In the genomic region with DNA sequence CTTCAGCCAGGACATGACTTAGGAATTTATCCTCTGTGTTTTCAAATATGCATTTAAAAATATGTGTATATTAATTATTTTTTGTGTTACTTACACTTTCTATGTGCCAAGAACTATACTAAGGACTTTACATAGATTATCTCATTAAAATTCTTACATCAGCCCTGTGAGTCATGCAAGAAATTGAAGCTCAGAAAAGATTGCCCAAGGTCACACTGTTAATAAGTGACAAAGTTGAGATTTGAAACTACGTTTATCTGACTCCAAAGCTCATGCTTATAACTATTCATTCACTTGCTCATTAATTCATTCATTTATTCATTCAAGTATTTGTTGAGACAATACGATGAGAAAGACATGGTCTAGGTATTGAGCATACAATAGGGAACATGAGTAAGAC, we compare ENCODE assay signal across 30 cellular contexts.
"Had no signal": no experiment of that assay in that cellular context is flagged by ENCODE, and none has a peak within 500 bp of the region (broad histone marks: within the 10 kb centered on the region; RNA-seq: fewer than 3 reads in every experiment).

No MANE protein-coding gene starts in this region.

- H3K27ac Mint-ChIP-seq: activated CD4-positive, alpha-beta memory T cell treated with anti-CD3 and anti-CD28 coated beads, Interleukin-2, amount 10 ng/mL, durations not matched to agents 7 days and 5 days; activated CD4-positive, alpha-beta T cell treated with anti-CD3 and anti-CD28 coated beads, Interleukin-2, amount 10 ng/mL, durations not matched to agents 7 days and 5 days; activated naive CD8-positive, alpha-beta T cell; activated T-helper 17 cell treated with anti-CD3 and anti-CD28 coated beads, Interleukin-2, amount 50 U/mL, for 72 hours; brain; dendritic cell treated with granulocyte-macrophage colony-stimulating factor and Interleukin-4, amounts not matched to agents 40 ng/mL and 50 ng/mL, for 4 days; endodermal cell had no signal

- H3K27me3 Mint-ChIP-seq: brain had no signal

- H3K36me3 Mint-ChIP-seq: activated naive CD8-positive, alpha-beta T cell; brain had no signal

- H3K36me3 ChIP-seq: breast epithelium, cardiac muscle cell, esophagus squamous epithelium, gastroesophageal sphincter had no signal

- H3K9me3 Mint-ChIP-seq: activated CD4-positive, alpha-beta memory T cell treated with anti-CD3 and anti-CD28 coated beads, Interleukin-2, amount 10 ng/mL, durations not matched to agents 7 days and 5 days; activated CD4-positive, alpha-beta T cell treated with anti-CD3 and anti-CD28 coated beads, Interleukin-2, amount 10 ng/mL, durations not matched to agents 7 days and 5 days; activated T-cell treated with anti-CD3 and anti-CD28 coated beads, Interleukin-2, amount 50 U/mL, for 4 hours; activated T-helper 17 cell treated with anti-CD3 and anti-CD28 coated beads, Interleukin-2, amount 50 U/mL, for 72 hours; dendritic cell treated with granulocyte-macrophage colony-stimulating factor and Interleukin-4, amounts not matched to agents 40 ng/mL and 50 ng/mL, for 4 days; endodermal cell had no signal

- H3K4me1 ChIP-seq: breast epithelium, esophagus squamous epithelium, gastroesophageal sphincter had no signal

- H3K4me1 Mint-ChIP-seq: activated CD4-positive, alpha-beta memory T cell treated with anti-CD3 and anti-CD28 coated beads, Interleukin-2, amount 10 ng/mL, durations not matched to agents 7 days and 5 days; activated CD4-positive, alpha-beta T cell treated with anti-CD3 and anti-CD28 coated beads, Interleukin-2, amount 10 ng/mL, durations not matched to agents 7 days and 5 days; activated T-helper 17 cell treated with anti-CD3 and anti-CD28 coated beads, Interleukin-2, amount 50 U/mL, for 72 hours; endodermal cell had no signal

- ATAC-seq: activated T-cell treated with anti-CD3 and anti-CD28 coated beads, Interleukin-2, amount 50 U/mL, for 4 hours; activated T-helper 17 cell treated with anti-CD3 and anti-CD28 coated beads, Interleukin-2, amount 50 U/mL, for 72 hours; gastroesophageal sphincter had no signal

- DNase-seq: activated CD4-positive, alpha-beta memory T cell treated with anti-CD3 and anti-CD28 coated beads, Interleukin-2, amount 10 ng/mL, durations not matched to agents 7 days and 5 days; activated CD4-positive, alpha-beta T cell treated with anti-CD3 and anti-CD28 coated beads for 1 hour; activated CD4-positive, alpha-beta T cell treated with anti-CD3 and anti-CD28 coated beads for 4 hours; activated CD4-positive, alpha-beta T cell treated with anti-CD3 and anti-CD28 coated beads, Interleukin-2, amount 10 ng/mL, durations not matched to agents 7 days and 5 days; activated CD4-positive, alpha-beta T cell treated with anti-CD3 and anti-CD28 coated beads, Interleukin-2, amount 50 U/mL, for 4 hours; activated CD8-positive, alpha-beta memory T cell treated with anti-CD3 and anti-CD28 coated beads for 24 hours; activated effector memory CD4-positive, alpha-beta T cell treated with Interleukin-2 at 50 U/mL for 16 hours; activated gamma-delta T cell treated with Interleukin-2 at 50 U/mL for 16 hours; activated naive CD4-positive, alpha-beta T cell treated with anti-CD3 and anti-CD28 coated beads, Interleukin-2, amount 50 U/mL, for 16 hours; activated naive CD4-positive, alpha-beta T cell treated with Interleukin-2 at 50 U/mL for 16 hours; activated T-cell treated with anti-CD3 and anti-CD28 coated beads, Interleukin-2, amount 50 U/mL, for 4 hours; amniotic stem cell; anterior cingulate cortex; central memory CD4-positive, alpha-beta T cell; cerebellar nuclear complex; dorsolateral prefrontal cortex; effector memory CD4-positive, alpha-beta T cell; endodermal cell; erythroblast; esophagus squamous epithelium; foreskin melanocyte; T-helper 2 cell had no signal

- H3K27me3 ChIP-seq: esophagus squamous epithelium, gastroesophageal sphincter had no signal

- H3K4me3 Mint-ChIP-seq: activated CD4-positive, alpha-beta memory T cell treated with anti-CD3 and anti-CD28 coated beads, Interleukin-2, amount 10 ng/mL, durations not matched to agents 7 days and 5 days; activated CD4-positive, alpha-beta T cell treated with anti-CD3 and anti-CD28 coated beads, Interleukin-2, amount 10 ng/mL, durations not matched to agents 7 days and 5 days; activated naive CD8-positive, alpha-beta T cell; activated T-cell treated with anti-CD3 and anti-CD28 coated beads, Interleukin-2, amount 50 U/mL, for 4 hours; activated T-helper 17 cell treated with anti-CD3 and anti-CD28 coated beads, Interleukin-2, amount 50 U/mL, for 72 hours; brain; dendritic cell treated with granulocyte-macrophage colony-stimulating factor and Interleukin-4, amounts not matched to agents 40 ng/mL and 50 ng/mL, for 4 days; endodermal cell had no signal

- H3K4me3 ChIP-seq: breast epithelium, cardiac muscle cell, coronary artery, dorsolateral prefrontal cortex, esophagus squamous epithelium, gastroesophageal sphincter had no signal

- H3K9me3 ChIP-seq: breast epithelium, esophagus squamous epithelium, gastroesophageal sphincter had no signal

- H3K27ac ChIP-seq: breast epithelium, cardiac muscle cell, coronary artery, dorsolateral prefrontal cortex, esophagus squamous epithelium, gastroesophageal sphincter had no signal
